ENCODE assay signal across 2 cellular contexts in genomic region chr1:62689524-62689923, GRCh38.
TF ChIP-seq lines count a peak whose summit lies in the region.

No MANE protein-coding gene starts in this region.

TF ChIP-seq in endothelial cell of umbilical vein, 7 proteins besides CTCF, POLR2A, EP300 and RAD21 (continued from another document):
- TF ChIP-seq EZH2 (IDR thresholded peaks at IDR 0.05; ENCODE audit: borderline replicate concordance, low read depth, low read length, severe bottlenecking) (no peak), MAX (IDR thresholded peaks at IDR 0.05; ENCODE audit: insufficient read depth, insufficient read length) (no peak), POLR2AphosphoS5 (IDR thresholded peaks at IDR 0.05; ENCODE audit: insufficient read depth, low read depth, low read length) (peak; percentile 60), GATA2 (IDR thresholded peaks at IDR 0.05; ENCODE audit: insufficient read depth, insufficient read length, low read depth, low read length) (no peak)
TF ChIP-seq in endothelial cell of umbilical vein: peak in this region for 3.

TF ChIP-seq in neural cell, 6 proteins besides CTCF, POLR2A, EP300 and RAD21:
- TF ChIP-seq REST (IDR thresholded peaks at IDR 0.05; ENCODE audit: borderline replicate concordance) (no peak), TAF1 (IDR thresholded peaks at IDR 0.05; ENCODE audit: low read depth) (no peak), SMC3 (conservative IDR thresholded peaks at IDR 0.05; ENCODE audit: poor library complexity) (no peak), POLR2AphosphoS5 (IDR thresholded peaks at IDR 0.05) (no peak), EZH2 (IDR thresholded peaks at IDR 0.05; ENCODE audit: borderline replicate concordance, insufficient read depth, low read length, poor library complexity, severe bottlenecking) (no peak), MXI1 (conservative IDR thresholded peaks at IDR 0.05; ENCODE audit: poor library complexity, severe bottlenecking) (no peak)
TF ChIP-seq in neural cell: peak in this region for 0.
